Comparison of ENCODE assay signal across 11 cellular contexts in genomic region chr11:44622190-44622650, GRCh38. TPM values are rescaled to one million over a fixed set of nuclear protein-coding genes. Genes with fewer than 3 reads are reported as not detected.
A peak's percentile ranks its signal among the peaks of the same experiment; 100 is the strongest.
DNase-seq lines count a peak whose midpoint lies in the region; ATAC-seq, FAIRE-seq and TF ChIP-seq lines count a peak whose summit lies in the region.
"Had no signal": no experiment of that assay in that cellular context is flagged by ENCODE, and none has a peak within 500 bp of the region (broad histone marks: within the 10 kb centered on the region; RNA-seq: fewer than 3 reads in every experiment).

No MANE protein-coding gene starts in this region.

- H3K36me3 ChIP-seq in lung (ENCODE audit: control insufficient read depth in 2 of 2, insufficient read depth in 2 of 2, low read length in 2 of 2) (peaks cover 0 to 18% of the 10 kb centered on the region in 2 donors), upper lobe of right lung (peaks cover 18% of the 10 kb centered on the region), MM.1S (replicated peaks; ENCODE audit: insufficient read depth, low read length) (no peaks in the 10 kb centered on the region)

- H3K4me2 ChIP-seq in MM.1S (ENCODE audit: low read depth, low read length) = no peak overlapping the region

- no peak for TF ChIP-seq CTCF in lung (IDR thresholded peaks at IDR 0.05; ENCODE audit: control extremely low read depth, extremely low read depth)
- no peak for TF ChIP-seq CTCF in upper lobe of right lung (IDR thresholded peaks at IDR 0.05)
- TF ChIP-seq CTCF in MM.1S (IDR thresholded peaks at IDR 0.05; ENCODE audit: low read length) = no peak

- peak overlapping the region in 1 of 2 donors; percentile 6 for H3K27ac ChIP-seq in lung (ENCODE audit: low read depth in 1 of 2, low read length in 1 of 2)
- no peak overlapping the region for H3K27ac ChIP-seq in upper lobe of right lung
- H3K27ac ChIP-seq in MM.1S (ENCODE audit: low read length) = no peak overlapping the region
- H3K27ac ChIP-seq: esophagus squamous epithelium, HL-60 had no signal

- no peaks in the 10 kb centered on the region for H4K20me1 ChIP-seq in MM.1S (ENCODE audit: insufficient read depth, low read length)

- H3K4me3 ChIP-seq in lung (no peak overlapping the region), upper lobe of right lung (no peak overlapping the region), MM.1S (ENCODE audit: low read length) (no peak overlapping the region)
- H3K4me3 ChIP-seq: esophagus squamous epithelium had no signal

- no peaks in the 10 kb centered on the region for H3K79me2 ChIP-seq in MM.1S (ENCODE audit: low read length)

- 82 to 92% methylated on average over 4 of the region's 4 CpGs for WGBS in lung, 2 donors

- no peaks in the 10 kb centered on the region for H3K9me2 ChIP-seq in MM.1S (replicated peaks; ENCODE audit: insufficient read depth, low read length)

- H3F3A ChIP-seq in MM.1S (ENCODE audit: insufficient read depth, low read length) = no peaks in the 10 kb centered on the region

- no peak for FAIRE-seq in urothelium cell line (lab: Jason Lieb, UNC)

- H3K4me1 ChIP-seq in lung (ENCODE audit: control insufficient read depth in 2 of 2, insufficient read depth in 2 of 2, low read length in 2 of 2) = peaks cover 3 to 12% of the 10 kb centered on the region in 2 donors
- peaks cover 15% of the 10 kb centered on the region for H3K4me1 ChIP-seq in upper lobe of right lung
- no peaks in the 10 kb centered on the region for H3K4me1 ChIP-seq in MM.1S (ENCODE audit: low read length)

- no peak overlapping the region for H3K9ac ChIP-seq in MM.1S (ENCODE audit: low read length)

- intact Hi-C loops in upper lobe of right lung (cut with DNase I) = loop anchor here (5.0 kb wide), 1 partner anchor 290 kb away; no protein-coding TSS in a partner anchor

- peak; percentile 1 for DNase-seq in activated naive CD4-positive, alpha-beta T cell treated with Interleukin-2 at 50 U/mL for 16 hours
- DNase-seq in activated naive CD4-positive, alpha-beta T cell (lab: John Stamatoyannopoulos, UW) = no peak
- peak; percentile 4 for DNase-seq in activated naive CD4-positive, alpha-beta T cell treated with anti-CD3 and anti-CD28 coated beads, Interleukin-2, amount 50 U/mL, for 16 hours
- DNase-seq in lung (ENCODE audit: low spot score) (peak; percentile 22), upper lobe of right lung (peak; percentile 40), urothelium cell line (ENCODE audit: low spot score) (no peak), MM.1S (no peak)
- DNase-seq: esophagus squamous epithelium, T-helper 2 cell had no signal

- H3K9me3 ChIP-seq in lung (ENCODE audit: control insufficient read depth in 2 of 2, insufficient read depth in 1 of 2, low read length in 1 of 2) = peaks cover 0 to 5% of the 10 kb centered on the region in 2 donors
- H3K9me3 ChIP-seq in upper lobe of right lung = no peaks in the 10 kb centered on the region
- H3K9me3 ChIP-seq in MM.1S (replicated peaks; ENCODE audit: insufficient read depth, low read length) = no peaks in the 10 kb centered on the region
- H3K9me3 ChIP-seq: esophagus squamous epithelium had no signal

- no peak overlapping the region for H2AFZ ChIP-seq in MM.1S (ENCODE audit: low read length)

- ATAC-seq in lung (ENCODE audit: insufficient read depth, low FRiP score) (no peak), upper lobe of right lung (no peak), GM21515 (IDR thresholded peaks at IDR 0.05; ENCODE audit: unreplicated experiment) (no peak)

- H3K27me3 ChIP-seq in lung (ENCODE audit: control insufficient read depth, insufficient read depth) (no peaks in the 10 kb centered on the region), upper lobe of right lung (no peaks in the 10 kb centered on the region), MM.1S (replicated peaks; ENCODE audit: insufficient read depth, low read length) (no peaks in the 10 kb centered on the region)
- H3K27me3 ChIP-seq: esophagus squamous epithelium had no signal

RNA-seq across cellular contexts. Expression of gene CD82, which starts 56.8 kb away (rescaled TPM):
- total RNA-seq in lung = 100 to 1,000 TPM in 1 of 2 donors, 10 to 100 TPM in 1; 63.3 to 237 TPM
- polyA plus RNA-seq in lung = 100 to 1,000 TPM; 162 to 218 TPM
- 144 TPM for total RNA-seq in upper lobe of right lung

Comparison
In these comparisons a context has a peak if more than half of its experiments do, and no peak if none do; other contexts are left out.
1. DNase-seq: peak in activated naive CD4-positive, alpha-beta T cell treated with Interleukin-2 at 50 U/mL for 16 hours (single experiment), activated naive CD4-positive, alpha-beta T cell treated with anti-CD3 and anti-CD28 coated beads, Interleukin-2, amount 50 U/mL, for 16 hours (single experiment), lung (single experiment) and upper lobe of right lung (single experiment); none in activated naive CD4-positive, alpha-beta T cell (0 of 4), urothelium cell line (single experiment) and MM.1S (single experiment).